ENCODE assay signal across 11 cellular contexts in genomic region chr10:70576803-70577517, GRCh38. TPM values are rescaled to one million over a fixed set of nuclear protein-coding genes. Genes with fewer than 3 reads are reported as not detected.
DNase-seq lines count a peak whose midpoint lies in the region; ATAC-seq and TF ChIP-seq lines count a peak whose summit lies in the region.
"Had no signal": no experiment of that assay in that cellular context is flagged by ENCODE, and none has a peak within 500 bp of the region (broad histone marks: within the 10 kb centered on the region; RNA-seq: fewer than 3 reads in every experiment).

No MANE protein-coding gene starts in this region.

- no peaks in the 10 kb centered on the region for H3K27me3 Mint-ChIP-seq in CD8-positive, alpha-beta memory T cell
- H3K27me3 Mint-ChIP-seq in activated B cell treated with CpG ODN at 0.5 μM for 24 hours (no peaks in the 10 kb centered on the region), memory B cell (no peaks in the 10 kb centered on the region)

- TF ChIP-seq CTCF in activated B cell treated with CpG ODN at 0.5 μM for 24 hours (IDR thresholded peaks at IDR 0.05): no peak

- CTCF ChIA-PET in CD8-positive, alpha-beta memory T cell (lab: Charles Lee): interaction anchor here (1.0 to 1.1 kb wide), 3 partner anchors 8 to 18 kb away, joined by 3 read pairs; no protein-coding TSS in a partner anchor
- CTCF ChIA-PET in activated B cell treated with CpG ODN at 0.5 μM for 24 hours (lab: Charles Lee): interaction anchor here (0.8 kb wide), 1 partner anchor 704 kb away, joined by 3 read pairs; no protein-coding TSS in a partner anchor

- no peak overlapping the region for H3K4me2 ChIP-seq in GM23248 (ENCODE audit: unreplicated experiment)

- H3K27ac ChIP-seq in CD8-positive, alpha-beta memory T cell (ENCODE audit: low read depth, low read length): peak overlapping the region; percentile 39
- H3K27ac ChIP-seq in GM23248: no peak overlapping the region

- no peak overlapping the region for H2AFZ ChIP-seq in GM23248

- no peaks in the 10 kb centered on the region for H3K79me2 ChIP-seq in GM23248 (ENCODE audit: insufficient read depth)

- POLR2A ChIA-PET in CD8-positive, alpha-beta memory T cell (lab: Charles Lee): interaction anchor here (0.7 to 1.9 kb wide), 3 partner anchors 25 to 909 kb away, joined by 6 to 14 read pairs (median 8); partner anchors contain the start of gene PRF1
- POLR2A ChIA-PET in activated B cell treated with CpG ODN at 0.5 μM for 24 hours (lab: Charles Lee): interaction anchor here (1.2 kb wide), 1 partner anchor 116 kb away, joined by 3 read pairs; no protein-coding TSS in a partner anchor

- H3K4me3 ChIP-seq in CD8-positive, alpha-beta memory T cell (ENCODE audit: low read length): peak overlapping the region; percentile 35
- H3K4me3 ChIP-seq in GM23248: no peak overlapping the region
- H3K4me3 ChIP-seq: mucosa of descending colon had no signal

- WGBS in GM23248 (ENCODE audit: low coverage in 1 of 2, low lambda C conversion rate in 2 of 2, missing lambda C conversion rate in 2 of 2), 2 experiments: 46 to 73% methylated on average over 1 to 2 of the region's 2 CpGs

- no peaks in the 10 kb centered on the region for H3K9me3 Mint-ChIP-seq in CD8-positive, alpha-beta memory T cell
- no peaks in the 10 kb centered on the region for H3K9me3 Mint-ChIP-seq in activated B cell treated with CpG ODN at 0.5 μM for 24 hours
- no peaks in the 10 kb centered on the region for H3K9me3 Mint-ChIP-seq in memory B cell

- H3K4me3 Mint-ChIP-seq in CD8-positive, alpha-beta memory T cell: peak overlapping the region; percentile 11 to 89 (median 73)
- H3K4me3 Mint-ChIP-seq in activated B cell treated with CpG ODN at 0.5 μM for 24 hours: peak overlapping the region; percentile 57
- H3K4me3 Mint-ChIP-seq in memory B cell: peak overlapping the region; percentile 70

- H3K9me2 ChIP-seq in GM23248 (ENCODE audit: insufficient read depth): no peaks in the 10 kb centered on the region

- H3F3A ChIP-seq in GM23248 (ENCODE audit: insufficient read depth): no peaks in the 10 kb centered on the region; the same call in 1 of the 2 replicates

- H3K4me1 Mint-ChIP-seq in CD8-positive, alpha-beta memory T cell: peaks cover 56 to 67% (median 60%) of the 10 kb centered on the region in 3 donors
- H3K4me1 Mint-ChIP-seq in activated B cell treated with CpG ODN at 0.5 μM for 24 hours (peaks cover 55% of the 10 kb centered on the region), memory B cell (peaks cover 54% of the 10 kb centered on the region)

- no peaks in the 10 kb centered on the region for H3K36me3 Mint-ChIP-seq in CD8-positive, alpha-beta memory T cell
- H3K36me3 Mint-ChIP-seq in activated B cell treated with CpG ODN at 0.5 μM for 24 hours (ENCODE audit: low read depth) (no peaks in the 10 kb centered on the region), memory B cell (no peaks in the 10 kb centered on the region)

- no peak overlapping the region for H3K9ac ChIP-seq in GM23248

- peaks cover 50% of the 10 kb centered on the region for H3K4me1 ChIP-seq in CD8-positive, alpha-beta memory T cell (ENCODE audit: insufficient read depth, low read length)
- H3K4me1 ChIP-seq in GM23248 (ENCODE audit: insufficient read depth): peaks cover 9% of the 10 kb centered on the region

- no peak for ATAC-seq in activated B cell treated with CpG ODN at 0.5 μM for 24 hours (ENCODE audit: low read depth)
- no peak for ATAC-seq in memory B cell (ENCODE audit: low read depth)
- no peak for ATAC-seq in GM21717 (IDR thresholded peaks at IDR 0.05; ENCODE audit: unreplicated experiment)
- no peak for ATAC-seq in GM19324 (IDR thresholded peaks at IDR 0.05; ENCODE audit: low FRiP score, unreplicated experiment)

- H4K20me1 ChIP-seq in GM23248 (ENCODE audit: insufficient read depth): no peaks in the 10 kb centered on the region

- in situ Hi-C loops in GM23248 (cut with MboI): no loop called here

- H3K36me3 ChIP-seq in CD8-positive, alpha-beta memory T cell (ENCODE audit: insufficient read depth, low read length): no peaks in the 10 kb centered on the region
- H3K36me3 ChIP-seq in GM23248 (ENCODE audit: low read depth): no peaks in the 10 kb centered on the region

- H3K27ac Mint-ChIP-seq in CD8-positive, alpha-beta memory T cell: peak overlapping the region; percentile 60 to 98 (median 90)
- H3K27ac Mint-ChIP-seq in activated B cell treated with CpG ODN at 0.5 μM for 24 hours (peak overlapping the region; percentile 12), memory B cell (peak overlapping the region; percentile 84)

- no peaks in the 10 kb centered on the region for H3K27me3 ChIP-seq in CD8-positive, alpha-beta memory T cell (ENCODE audit: insufficient read depth, low read length, poor library complexity, severe bottlenecking)
- no peaks in the 10 kb centered on the region for H3K27me3 ChIP-seq in GM23248 (replicated peaks; ENCODE audit: insufficient read depth)

- intact Hi-C loops in activated B cell treated with CpG ODN at 0.5 μM for 24 hours (cut with micrococcal nuclease): no loop called here

- no peak for DNase-seq in CD8-positive, alpha-beta memory T cell
- peak; percentile 71 for DNase-seq in GM23248
- DNase-seq in activated B cell treated with CpG ODN at 0.5 μM for 24 hours: no peak
- DNase-seq in memory B cell (ENCODE audit: low spot score in 2 of 2): no peak
- no peak for DNase-seq in GF-D8 (lab: John Stamatoyannopoulos, UW)
- no peak for DNase-seq in activated naive CD4-positive, alpha-beta T cell treated with Interleukin-2 at 50 U/mL for 16 hours
- DNase-seq: activated CD4-positive, alpha-beta T cell treated with anti-CD3 and anti-CD28 coated beads, Interleukin-2, amount 50 U/mL, for 4 hours; mucosa of descending colon; NCI-H2081 had no signal

- H3K9me3 ChIP-seq in CD8-positive, alpha-beta memory T cell (ENCODE audit: low read length): no peaks in the 10 kb centered on the region
- H3K9me3 ChIP-seq in GM23248 (ENCODE audit: low read depth): no peaks in the 10 kb centered on the region
- H3K9me3 ChIP-seq: mucosa of descending colon had no signal

RNA-seq across cellular contexts. Expression of gene PRF1, which starts 25.6 kb away (rescaled TPM):
- total RNA-seq in CD8-positive, alpha-beta memory T cell: 10 to 100 TPM; 94.8 to 95.7 TPM
- 762 TPM for polyA plus RNA-seq in CD8-positive, alpha-beta memory T cell
- total RNA-seq in GM23248 (2014; rRNA removed; shearing (Covaris generic)): not detected in 2 replicates
- polyA plus RNA-seq in GM23248 (2016; fragmentation: Nextera tagmentation; extraction: Ambion mirVana): not detected in 2 replicates
- total RNA-seq in activated B cell treated with CpG ODN at 0.5 μM for 24 hours: 0.53 and 0.61 TPM in 2 replicates

Comparison
In these comparisons a context has a peak if more than half of its experiments do, and no peak if none do; other contexts are left out.
1. H3K27ac Mint-ChIP-seq: peak in every context shown above with its lines; median percentile 90 in CD8-positive, alpha-beta memory T cell; 84 in memory B cell; 12 in activated B cell treated with CpG ODN at 0.5 μM for 24 hours.
2. RNA of gene PRF1, which starts 25.6 kb away (total RNA-seq): 94.8 to 95.7 TPM in CD8-positive, alpha-beta memory T cell; 0.53 to 0.61 TPM in activated B cell treated with CpG ODN at 0.5 μM for 24 hours and not detected in GM23248; every median in the first group is over 10 times any median in the second.
3. Peak in every context shown above with its lines, with median percentiles within 50 percentile points of each other: H3K4me3 Mint-ChIP-seq.